In genomic region chr4:108861339-108861738, GRCh38 we compare ENCODE assay signal across 12 cellular contexts.
A peak's percentile ranks its signal among the peaks of the same experiment; 100 is the strongest.
DNase-seq lines count a peak whose midpoint lies in the region; ATAC-seq and TF ChIP-seq lines count a peak whose summit lies in the region.
"Had no signal": no experiment of that assay in that cellular context is flagged by ENCODE, and none has a peak within 500 bp of the region (broad histone marks: within the 10 kb centered on the region; RNA-seq: fewer than 3 reads in every experiment).

No MANE protein-coding gene starts in this region.

- no peak for TF ChIP-seq CTCF in GM23338 (conservative IDR thresholded peaks at IDR 0.05; ENCODE audit: low read depth in 2 of 2)
- TF ChIP-seq CTCF in lower lobe of right lung (IDR thresholded peaks at IDR 0.05) = no peak

- peaks cover 2% of the 10 kb centered on the region for H3K27me3 Mint-ChIP-seq in GM23338 (ENCODE audit: insufficient read depth, low read depth, poor library complexity)
- H3K27me3 Mint-ChIP-seq in stimulated activated naive B cell treated with anti-CD40 and anti-IgM and Interleukin-4, amounts not matched to agents 10 μg/mL and 1 μg/mL and 100 μg/mL, for 72 hours = no peaks in the 10 kb centered on the region

- H4K20me1 ChIP-seq in GM23338 (replicated peaks; ENCODE audit: insufficient read depth) = no peaks in the 10 kb centered on the region

- H3K9me3 Mint-ChIP-seq in GM23338 = no peaks in the 10 kb centered on the region
- H3K9me3 Mint-ChIP-seq in stimulated activated naive B cell treated with anti-CD40 and anti-IgM and Interleukin-4, amounts not matched to agents 10 μg/mL and 1 μg/mL and 100 μg/mL, for 72 hours = no peaks in the 10 kb centered on the region
- H3K9me3 Mint-ChIP-seq in stimulated activated effector memory CD8-positive, alpha-beta T cell treated with anti-CD3 and anti-CD28 coated beads, Interleukin-12 subunit alpha, Interleukin-12 subunit beta, amount 100 ng/mL, for 72 hours = no peaks in the 10 kb centered on the region

- no peak overlapping the region for H2AFZ ChIP-seq in GM23338

- 0 out of 2 replicates have a peak, but pooled peaks cover 4% of the 10 kb centered on the region for H3K4me1 ChIP-seq in GM23338 (ENCODE audit: insufficient read depth)
- H3K4me1 ChIP-seq in lower lobe of right lung = no peaks in the 10 kb centered on the region

- H3K9me3 ChIP-seq in MG63 = no peaks in the 10 kb centered on the region
- no peaks in the 10 kb centered on the region for H3K9me3 ChIP-seq in lower lobe of right lung

- peaks cover 3% of the 10 kb centered on the region; the same call in 2 of the 3 replicates for H3K4me1 Mint-ChIP-seq in GM23338
- H3K4me1 Mint-ChIP-seq in stimulated activated naive B cell treated with anti-CD40 and anti-IgM and Interleukin-4, amounts not matched to agents 10 μg/mL and 1 μg/mL and 100 μg/mL, for 72 hours = no peaks in the 10 kb centered on the region
- H3K4me1 Mint-ChIP-seq in stimulated activated effector memory CD8-positive, alpha-beta T cell treated with anti-CD3 and anti-CD28 coated beads, Interleukin-12 subunit alpha, Interleukin-12 subunit beta, amount 100 ng/mL, for 72 hours = no peaks in the 10 kb centered on the region

- H3K27ac ChIP-seq in GM23338 (ENCODE audit: low read depth) (no peak overlapping the region), lower lobe of right lung (no peak overlapping the region)
- H3K27ac ChIP-seq: WERI-Rb-1 had no signal

- H3K4me3 ChIP-seq in GM23338 (no peak overlapping the region), MG63 (no peak overlapping the region), lower lobe of right lung (no peak overlapping the region)

- no peaks in the 10 kb centered on the region for H3F3A ChIP-seq in GM23338 (replicated peaks; ENCODE audit: low read depth)

- peak; percentile 98 for ATAC-seq in GM23338
- ATAC-seq in stimulated activated naive B cell treated with anti-CD40 and anti-IgM and Interleukin-4, amounts not matched to agents 10 μg/mL and 1 μg/mL and 100 μg/mL, for 72 hours (replicated peaks) = no peak
- no peak for ATAC-seq in lower lobe of right lung
- no peak for ATAC-seq in HG02973 (IDR thresholded peaks at IDR 0.05; ENCODE audit: unreplicated experiment)
- ATAC-seq in stimulated activated effector memory CD8-positive, alpha-beta T cell treated with anti-CD3 and anti-CD28 coated beads, Interleukin-12 subunit alpha, Interleukin-12 subunit beta, amount 100 ng/mL, for 72 hours = no peak
- ATAC-seq: Right ventricle myocardium inferior had no signal

- no peaks in the 10 kb centered on the region for H3K79me2 ChIP-seq in GM23338 (replicated peaks; ENCODE audit: insufficient read depth)

- H3K36me3 Mint-ChIP-seq in GM23338 (ENCODE audit: low read depth) = no peaks in the 10 kb centered on the region
- no peaks in the 10 kb centered on the region for H3K36me3 Mint-ChIP-seq in stimulated activated naive B cell treated with anti-CD40 and anti-IgM and Interleukin-4, amounts not matched to agents 10 μg/mL and 1 μg/mL and 100 μg/mL, for 72 hours
- no peaks in the 10 kb centered on the region for H3K36me3 Mint-ChIP-seq in stimulated activated effector memory CD8-positive, alpha-beta T cell treated with anti-CD3 and anti-CD28 coated beads, Interleukin-12 subunit alpha, Interleukin-12 subunit beta, amount 100 ng/mL, for 72 hours

- H3K27me3 ChIP-seq in GM23338 (ENCODE audit: insufficient read depth) (no peaks in the 10 kb centered on the region), MG63 (no peaks in the 10 kb centered on the region), lower lobe of right lung (ENCODE audit: low read depth) (no peaks in the 10 kb centered on the region)

- H3K9me2 ChIP-seq in GM23338 (ENCODE audit: insufficient read depth) = no peaks in the 10 kb centered on the region; the same call in 1 of the 2 replicates

- DNase-seq in GM23338 (ENCODE audit: low spot score) = peak; percentile 63
- DNase-seq in MG63 = peak; percentile 1
- peak; percentile 48 for DNase-seq in dermis blood vessel endothelial cell
- peak; percentile 18 to 27 for DNase-seq in lung microvascular endothelial cell (ENCODE audit: low read depth in 2 of 2)
- DNase-seq in stimulated activated naive B cell treated with anti-CD40 and anti-IgM and Interleukin-4, amounts not matched to agents 10 μg/mL and 1 μg/mL and 100 μg/mL, for 72 hours = no peak
- no peak for DNase-seq in lower lobe of right lung
- DNase-seq in stimulated activated effector memory CD8-positive, alpha-beta T cell treated with anti-CD3 and anti-CD28 coated beads, Interleukin-12 subunit alpha, Interleukin-12 subunit beta, amount 100 ng/mL, for 72 hours (ENCODE audit: low spot score in 2 of 2) = no peak
- DNase-seq: activated T-cell treated with anti-CD3 and anti-CD28 coated beads, Interleukin-2, amount 50 U/mL, for 1 hour; NCI-H1092; WERI-Rb-1 had no signal

- intact Hi-C loops in lower lobe of right lung (cut with DNase I) = no loop called here

- H3K4me2 ChIP-seq in GM23338 = no peak overlapping the region

- H3K27ac Mint-ChIP-seq in GM23338 = no peak overlapping the region
- no peak overlapping the region for H3K27ac Mint-ChIP-seq in stimulated activated naive B cell treated with anti-CD40 and anti-IgM and Interleukin-4, amounts not matched to agents 10 μg/mL and 1 μg/mL and 100 μg/mL, for 72 hours
- H3K27ac Mint-ChIP-seq in stimulated activated effector memory CD8-positive, alpha-beta T cell treated with anti-CD3 and anti-CD28 coated beads, Interleukin-12 subunit alpha, Interleukin-12 subunit beta, amount 100 ng/mL, for 72 hours = no peak overlapping the region

- no peak overlapping the region for H3K4me3 Mint-ChIP-seq in GM23338
- no peak overlapping the region for H3K4me3 Mint-ChIP-seq in stimulated activated naive B cell treated with anti-CD40 and anti-IgM and Interleukin-4, amounts not matched to agents 10 μg/mL and 1 μg/mL and 100 μg/mL, for 72 hours
- no peak overlapping the region for H3K4me3 Mint-ChIP-seq in stimulated activated effector memory CD8-positive, alpha-beta T cell treated with anti-CD3 and anti-CD28 coated beads, Interleukin-12 subunit alpha, Interleukin-12 subunit beta, amount 100 ng/mL, for 72 hours

- H3K36me3 ChIP-seq in GM23338 (ENCODE audit: insufficient read depth) (no peaks in the 10 kb centered on the region), MG63 (no peaks in the 10 kb centered on the region), lower lobe of right lung (no peaks in the 10 kb centered on the region)
- H3K36me3 ChIP-seq: WERI-Rb-1 had no signal

TF ChIP-seq in GM23338, 12 proteins besides CTCF, POLR2A, EP300 and RAD21:
- TF ChIP-seq POLR2AphosphoS5 (IDR thresholded peaks at IDR 0.05; ENCODE audit: low read depth) (no peak), REST (IDR thresholded peaks at IDR 0.05; ENCODE audit: unreplicated experiment) (peak; percentile 83)

Comparison
In these comparisons a context has a peak if more than half of its experiments do, and no peak if none do; other contexts are left out.
1. DNase-seq: peak in GM23338 (single experiment), MG63 (single experiment), dermis blood vessel endothelial cell (single experiment) and lung microvascular endothelial cell (2 of 2); none in stimulated activated naive B cell treated with anti-CD40 and anti-IgM and Interleukin-4, amounts not matched to agents 10 μg/mL and 1 μg/mL and 100 μg/mL, for 72 hours (single experiment), lower lobe of right lung (single experiment) and stimulated activated effector memory CD8-positive, alpha-beta T cell treated with anti-CD3 and anti-CD28 coated beads, Interleukin-12 subunit alpha, Interleukin-12 subunit beta, amount 100 ng/mL, for 72 hours (0 of 2).